21 cellular contexts compared by ENCODE assay signal in the genomic region with DNA sequence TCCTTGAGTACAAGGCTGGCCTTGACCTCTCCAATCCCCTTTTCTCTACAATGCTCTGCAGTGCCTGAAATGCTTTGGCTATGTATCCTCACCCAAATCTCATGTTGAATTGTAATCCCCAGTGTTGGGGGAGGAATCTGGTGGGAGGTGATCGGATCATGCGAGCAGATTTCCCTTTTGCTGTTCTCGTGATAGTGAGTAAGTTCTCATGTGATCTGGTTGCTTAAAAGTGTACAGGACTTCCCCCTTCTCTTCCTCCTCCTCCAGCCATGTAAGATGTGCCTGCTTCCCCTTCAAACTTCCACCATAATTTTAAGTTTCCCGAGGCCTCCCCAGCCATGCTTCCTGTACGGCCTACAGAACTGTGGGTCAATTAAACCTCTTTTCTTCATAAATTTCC.
"Had no signal": no experiment of that assay in that cellular context is flagged by ENCODE, and none has a peak within 500 bp of the region (broad histone marks: within the 10 kb centered on the region; RNA-seq: fewer than 3 reads in every experiment).

No MANE protein-coding gene starts in this region.

- H3K27me3 ChIP-seq: body of pancreas, colonic mucosa, heart right ventricle, right atrium auricular region, tibial nerve, vagina had no signal

- ATAC-seq: body of pancreas; heart right ventricle; naive thymus-derived CD8-positive, alpha-beta T cell; stimulated activated naive CD8-positive, alpha-beta T cell treated with anti-CD3 and anti-CD28 coated beads, Interleukin-15, Interleukin-2, amounts not matched to agents 100 U/mL and 50 U/mL, for 24 hours had no signal

- H3K27ac Mint-ChIP-seq: activated naive CD8-positive, alpha-beta T cell treated with anti-CD3 and anti-CD28 coated beads, Interleukin-2, amount 10 ng/mL, durations not matched to agents 7 days and 5 days; activated T-helper 1 cell treated with anti-CD3 and anti-CD28 coated beads, Interleukin-12 subunit alpha, Interleukin-12 subunit beta, Interleukin-2, Interleukin-4 antibody, amounts not matched to agents 30 ng/mL and 10 ng/mL and 1 ng/mL, durations not matched to agents 14 hours and 24 hours and 36 hours had no signal

- H3K27me3 Mint-ChIP-seq: activated naive CD8-positive, alpha-beta T cell treated with anti-CD3 and anti-CD28 coated beads, Interleukin-2, amount 10 ng/mL, durations not matched to agents 7 days and 5 days; naive thymus-derived CD8-positive, alpha-beta T cell had no signal

- H3K4me1 ChIP-seq: body of pancreas, colonic mucosa, prostate gland, right atrium auricular region had no signal

- H3K36me3 ChIP-seq: colonic mucosa, heart right ventricle, prostate gland, right atrium auricular region, tibial nerve, vagina had no signal

- H3K4me3 ChIP-seq: body of pancreas, colonic mucosa, heart right ventricle, prostate gland, right atrium auricular region, tibial nerve, vagina had no signal

- H3K36me3 Mint-ChIP-seq: activated naive CD8-positive, alpha-beta T cell treated with anti-CD3 and anti-CD28 coated beads, Interleukin-2, amount 10 ng/mL, durations not matched to agents 7 days and 5 days; immature natural killer cell; naive thymus-derived CD8-positive, alpha-beta T cell had no signal

- DNase-seq: activated CD4-positive, alpha-beta T cell treated with anti-CD3 and anti-CD28 coated beads for 1 hour; activated naive CD8-positive, alpha-beta T cell treated with anti-CD3 and anti-CD28 coated beads, Interleukin-2, amount 10 ng/mL, durations not matched to agents 7 days and 5 days; activated T-cell treated with anti-CD3 and anti-CD28 coated beads for 4 hours; body of pancreas; colonic mucosa; heart right ventricle; immature natural killer cell; mesendoderm; naive thymus-derived CD8-positive, alpha-beta T cell; stimulated activated CD4-positive, alpha-beta T cell treated with anti-CD3 and anti-CD28 coated beads, Interleukin-12 subunit alpha, Interleukin-12 subunit beta, amount 100 ng/mL, for 4 hours; stimulated activated CD4-positive, alpha-beta T cell treated with anti-CD3 and anti-CD28 coated beads, Interleukin-2, amount 100 ng/mL, for 24 hours; stimulated activated naive CD8-positive, alpha-beta T cell treated with anti-CD3 and anti-CD28 coated beads, Interleukin-15, Interleukin-2, amounts not matched to agents 100 U/mL and 50 U/mL, for 24 hours; substantia nigra; T-helper 1 cell had no signal

- H3K27ac ChIP-seq: body of pancreas, colonic mucosa, heart right ventricle, prostate gland, right atrium auricular region, tibial nerve, vagina, VCaP had no signal

- FAIRE-seq: endometrium had no signal

- H3K4me3 Mint-ChIP-seq: activated naive CD8-positive, alpha-beta T cell treated with anti-CD3 and anti-CD28 coated beads, Interleukin-2, amount 10 ng/mL, durations not matched to agents 7 days and 5 days; activated T-helper 1 cell treated with anti-CD3 and anti-CD28 coated beads, Interleukin-12 subunit alpha, Interleukin-12 subunit beta, Interleukin-2, Interleukin-4 antibody, amounts not matched to agents 30 ng/mL and 10 ng/mL and 1 ng/mL, durations not matched to agents 14 hours and 24 hours and 36 hours; immature natural killer cell; naive thymus-derived CD8-positive, alpha-beta T cell had no signal

- H3K9me3 ChIP-seq: body of pancreas, colonic mucosa, prostate gland, right atrium auricular region, tibial nerve, vagina had no signal

- H3K9me3 Mint-ChIP-seq: activated naive CD8-positive, alpha-beta T cell treated with anti-CD3 and anti-CD28 coated beads, Interleukin-2, amount 10 ng/mL, durations not matched to agents 7 days and 5 days; activated T-helper 1 cell treated with anti-CD3 and anti-CD28 coated beads, Interleukin-12 subunit alpha, Interleukin-12 subunit beta, Interleukin-2, Interleukin-4 antibody, amounts not matched to agents 30 ng/mL and 10 ng/mL and 1 ng/mL, durations not matched to agents 14 hours and 24 hours and 36 hours; immature natural killer cell; naive thymus-derived CD8-positive, alpha-beta T cell had no signal
